Comparison of ENCODE assay signal across 27 cellular contexts in the genomic region with DNA sequence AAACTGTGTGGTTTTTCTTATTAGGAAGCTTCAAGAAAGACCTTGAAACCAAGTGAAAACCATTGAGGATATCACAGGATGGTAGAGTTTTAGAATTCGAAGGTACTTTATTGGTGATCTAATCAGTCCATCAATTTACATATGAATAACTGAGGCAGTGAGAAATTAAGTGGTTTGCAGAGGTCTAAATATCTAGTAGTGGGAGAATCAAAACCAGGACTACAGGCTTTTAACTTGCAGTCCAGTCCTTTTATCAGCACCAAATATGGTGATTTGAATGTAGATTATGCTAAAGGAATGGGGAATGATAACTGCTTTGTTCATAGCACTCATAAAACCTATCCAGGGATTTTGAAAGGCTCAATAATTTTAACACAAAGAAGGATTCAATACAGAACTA.
"Had no signal": no experiment of that assay in that cellular context is flagged by ENCODE, and none has a peak within 500 bp of the region (broad histone marks: within the 10 kb centered on the region; RNA-seq: fewer than 3 reads in every experiment).

No MANE protein-coding gene starts in this region.

- H3K4me3 Mint-ChIP-seq: nephron progenitor cell; stimulated activated effector memory CD8-positive, alpha-beta T cell treated with anti-CD3 and anti-CD28 coated beads, Interleukin-12 subunit alpha, Interleukin-12 subunit beta, amount 100 ng/mL, for 72 hours had no signal

- H3K4me2 ChIP-seq: smooth muscle cell had no signal

- H3K36me3 ChIP-seq: gastrocnemius medialis, left lung, prostate gland, right atrium auricular region, stomach, thyroid gland, vagina had no signal

- H3K9me3 ChIP-seq: gastrocnemius medialis, left lung, prostate gland, right atrium auricular region, stomach, thyroid gland, vagina had no signal

- DNase-seq: dorsolateral prefrontal cortex; effector CD4-positive, alpha-beta T cell; foreskin fibroblast; gastrocnemius medialis; head of caudate nucleus; hippocampal formation; left cardiac atrium; left lung; mesendoderm; nephron progenitor cell; nucleus accumbens; stimulated activated CD4-positive, alpha-beta T cell treated with anti-CD3 and anti-CD28 coated beads, Interleukin-12 subunit alpha, Interleukin-12 subunit beta, amount 100 ng/mL, for 4 hours; stimulated activated CD4-positive, alpha-beta T cell treated with anti-CD3 and anti-CD28 coated beads, Interleukin-2, amount 100 ng/mL, for 24 hours; stimulated activated CD4-positive, alpha-beta T cell treated with anti-CD3 and anti-CD28 coated beads, Interleukin-4, amount 100 ng/mL, for 24 hours; stimulated activated naive CD4-positive, alpha-beta T cell treated with Interleukin-2 at 50 U/mL for 16 hours; stomach; thyroid gland had no signal

- H3K27me3 ChIP-seq: dorsolateral prefrontal cortex, gastrocnemius medialis, left lung, right atrium auricular region, stomach, thyroid gland, vagina had no signal

- H3K4me3 ChIP-seq: dorsolateral prefrontal cortex, gastrocnemius medialis, left lung, prostate gland, right atrium auricular region, smooth muscle cell, stomach, thyroid gland, vagina had no signal

- ATAC-seq: esophagus mucosa; gastrocnemius medialis; left cardiac atrium; left lung; sciatic nerve; stimulated activated effector memory CD8-positive, alpha-beta T cell treated with anti-CD3 and anti-CD28 coated beads, Interleukin-12 subunit alpha, Interleukin-12 subunit beta, amount 100 ng/mL, for 72 hours had no signal

- H3K27ac Mint-ChIP-seq: nephron progenitor cell; stimulated activated effector memory CD8-positive, alpha-beta T cell treated with anti-CD3 and anti-CD28 coated beads, Interleukin-12 subunit alpha, Interleukin-12 subunit beta, amount 100 ng/mL, for 72 hours had no signal

- H3K36me3 Mint-ChIP-seq: stimulated activated effector memory CD8-positive, alpha-beta T cell treated with anti-CD3 and anti-CD28 coated beads, Interleukin-12 subunit alpha, Interleukin-12 subunit beta, amount 100 ng/mL, for 72 hours had no signal

- H3K4me1 ChIP-seq: gastrocnemius medialis, prostate gland, right atrium auricular region had no signal

- H3K27ac ChIP-seq: epithelial cell of prostate, gastrocnemius medialis, left lung, prostate gland, right atrium auricular region, stomach, thyroid gland, vagina had no signal

- FAIRE-seq: colon, islet of Langerhans had no signal
